14 cellular contexts compared by ENCODE assay signal in genomic region chr10:3104251-3104918, GRCh38. TPM values are rescaled to one million over a fixed set of nuclear protein-coding genes. Genes with fewer than 3 reads are reported as not detected.
A peak's percentile ranks its signal among the peaks of the same experiment; 100 is the strongest.
DNase-seq lines count a peak whose midpoint lies in the region; ATAC-seq and TF ChIP-seq lines count a peak whose summit lies in the region.
"Had no signal": no experiment of that assay in that cellular context is flagged by ENCODE, and none has a peak within 500 bp of the region (broad histone marks: within the 10 kb centered on the region; RNA-seq: fewer than 3 reads in every experiment).

No MANE protein-coding gene starts in this region.

- H3K4me1 ChIP-seq in ACC112 (ENCODE audit: control insufficient read depth, insufficient read depth, low read length, unreplicated experiment) (peaks cover 38% of the 10 kb centered on the region), heart left ventricle (peaks cover 0 to 49% (median 18%) of the 10 kb centered on the region in 12 donors)

- H3K79me2 ChIP-seq in ACC112 (ENCODE audit: control insufficient read depth, insufficient read depth, low read length, unreplicated experiment): peaks cover 42% of the 10 kb centered on the region

- TF ChIP-seq CTCF in brain (conservative IDR thresholded peaks at IDR 0.05) (no peak), heart left ventricle (IDR thresholded peaks at IDR 0.05) (no peak), osteocyte (IDR thresholded peaks at IDR 0.05) (no peak)

- H2AFZ ChIP-seq in ACC112 (ENCODE audit: low read length, unreplicated experiment): no peak overlapping the region

- DNase-seq in heart left ventricle (peak in 4 of 5 donors; percentile 62 to 89 (median 74)), osteocyte (ENCODE audit: extremely low spot score, unreplicated experiment) (no peak), iPS-NIHi11 (ENCODE audit: low spot score) (no peak), NCI-H2081 (lab: John Stamatoyannopoulos, UW) (no peak)
- DNase-seq: activated CD4-positive, alpha-beta T cell treated with anti-CD3 and anti-CD28 coated beads, Interleukin-2, amount 50 U/mL, for 4 hours; activated T-cell treated with anti-CD3 and anti-CD28 coated beads, Interleukin-2, amount 50 U/mL, for 72 hours; NCI-H1417 treated with DMSO at 0.1 percent for 48 hours; stimulated activated CD4-positive, alpha-beta T cell treated with anti-CD3 and anti-CD28 coated beads, Interleukin-15, amount 100 ng/mL, for 24 hours had no signal

- TF ChIP-seq POLR2A in heart left ventricle (IDR thresholded peaks at IDR 0.05): no peak

- H3K9me3 Mint-ChIP-seq in brain (peaks cover 0 to 4% (median 0%) of the 10 kb centered on the region in 5 experiments), osteocyte (ENCODE audit: unreplicated experiment) (no peaks in the 10 kb centered on the region)
- H3K9me3 Mint-ChIP-seq: activated T-cell treated with anti-CD3 and anti-CD28 coated beads, Interleukin-2, amount 50 U/mL, for 72 hours had no signal

- H3K4me3 Mint-ChIP-seq in brain (peak overlapping the region in 1 of 5 experiments; percentile 31), osteocyte (ENCODE audit: unreplicated experiment) (no peak overlapping the region)
- H3K4me3 Mint-ChIP-seq: activated T-cell treated with anti-CD3 and anti-CD28 coated beads, Interleukin-2, amount 50 U/mL, for 72 hours had no signal

- WGBS in heart left ventricle, 4 donors: 63 to 80% (median 73%) methylated on average over 25 to 28 of the region's 28 CpGs

- H3K27ac ChIP-seq in ACC112 (ENCODE audit: low read depth, low read length) (peak overlapping the region; percentile 91), heart left ventricle (peak overlapping the region in 9 of 12 donors; percentile 19 to 72 (median 70))
- H3K27ac ChIP-seq: KMS-11, SJSA1 had no signal

- H3K9me3 ChIP-seq in heart left ventricle: no peaks in the 10 kb centered on the region
- H3K9me3 ChIP-seq: SJSA1 had no signal

- H3K4me1 Mint-ChIP-seq in brain (peaks cover 18% of the 10 kb centered on the region), osteocyte (ENCODE audit: unreplicated experiment) (peaks cover 20% of the 10 kb centered on the region)

- ATAC-seq in heart left ventricle (peak; percentile 40 to 68 (median 61)), GM18861 (IDR thresholded peaks at IDR 0.05; ENCODE audit: unreplicated experiment) (no peak), HG03196 (IDR thresholded peaks at IDR 0.05; ENCODE audit: unreplicated experiment) (no peak)
- ATAC-seq: activated T-cell treated with anti-CD3 and anti-CD28 coated beads, Interleukin-2, amount 50 U/mL, for 72 hours had no signal

- H3K27me3 ChIP-seq in ACC112 (ENCODE audit: insufficient read depth, low read length) (no peaks in the 10 kb centered on the region), heart left ventricle (no peaks in the 10 kb centered on the region)
- H3K27me3 ChIP-seq: SJSA1 had no signal

- H3K27ac Mint-ChIP-seq in brain (peak overlapping the region in 4 of 5 experiments; percentile 63 to 97 (median 76)), osteocyte (ENCODE audit: unreplicated experiment) (peak overlapping the region; percentile 52)
- H3K27ac Mint-ChIP-seq: activated T-cell treated with anti-CD3 and anti-CD28 coated beads, Interleukin-2, amount 50 U/mL, for 72 hours had no signal

- H3K27me3 Mint-ChIP-seq in brain: peaks cover 4% of the 10 kb centered on the region
- no peaks in the 10 kb centered on the region for H3K27me3 Mint-ChIP-seq in osteocyte (ENCODE audit: unreplicated experiment)

- no peak overlapping the region for H3K4me3 ChIP-seq in ACC112 (ENCODE audit: low read depth, low read length)
- no peak overlapping the region for H3K4me3 ChIP-seq in heart left ventricle
- H3K4me3 ChIP-seq: SJSA1 had no signal

- H3K36me3 ChIP-seq in ACC112 (ENCODE audit: insufficient read depth, low read length): peaks cover 62% of the 10 kb centered on the region; the same call in 1 of the 2 replicates
- peaks cover 0 to 77% (median 42%) of the 10 kb centered on the region in 9 donors for H3K36me3 ChIP-seq in heart left ventricle

- intact Hi-C loops in heart left ventricle (cut with DNase I): no loop called here

- H3K36me3 Mint-ChIP-seq in brain (peaks cover 88% of the 10 kb centered on the region), osteocyte (ENCODE audit: unreplicated experiment) (peaks cover 55% of the 10 kb centered on the region)

RNA-seq across cellular contexts. Expression of gene PFKP, which starts 37.0 kb away (rescaled TPM):
- polyA plus RNA-seq in brain (ENCODE audit: insufficient read depth, low read depth, low replicate concordance) (167 TPM), heart left ventricle (100 to 1,000 TPM in 1 of 2 donors, 10 to 100 TPM in 1; 68.0 to 231 TPM)
- total RNA-seq in heart left ventricle (100 to 1,000 TPM; 141 to 318 (median 183) TPM), osteocyte (150 and 158 TPM in 2 replicates)

Comparison
In these comparisons a context has a peak if more than half of its experiments do, and no peak if none do; other contexts are left out.
1. ATAC-seq: peak in heart left ventricle (4 of 4); none in GM18861 (single experiment) and HG03196 (single experiment).
2. DNase-seq: peak in heart left ventricle (4 of 5); none in osteocyte (single experiment), iPS-NIHi11 (single experiment) and NCI-H2081 (0 of 2).